ENCODE assay signal across 15 cellular contexts in genomic region chr12:29253916-29254625, GRCh38.
DNase-seq lines count a peak whose midpoint lies in the region.
"Had no signal": no experiment of that assay in that cellular context is flagged by ENCODE, and none has a peak within 500 bp of the region (broad histone marks: within the 10 kb centered on the region; RNA-seq: fewer than 3 reads in every experiment).

No MANE protein-coding gene starts in this region.

- peak; percentile 56 for DNase-seq in D341Med (ENCODE audit: low spot score)
- DNase-seq in NCI-H1694 treated with DMSO at 0.1 percent for 48 hours (lab: John Stamatoyannopoulos, UW), result peak; percentile 85
- peak; percentile 22 for DNase-seq in OCI-M1 (lab: John Stamatoyannopoulos, UW)
- peak; percentile 7 for DNase-seq in fibroblast of gingiva (ENCODE audit: low read depth)
- DNase-seq in GF-D8 (lab: John Stamatoyannopoulos, UW), result no peak
- no peak for DNase-seq in NCI-H128 (lab: John Stamatoyannopoulos, UW; ENCODE audit: unreplicated experiment)
- no peak for DNase-seq in putamen (ENCODE audit: low spot score)
- DNase-seq in ecto neural progenitor cell (ENCODE audit: low spot score), result no peak
- DNase-seq: DMS79, H7, Kasumi-1, NCI-H1417 treated with DMSO at 0.1 percent for 48 hours, NCI-H2029 treated with DMSO at 0.1 percent for 48 hours, NCI-H226, PC-3 had no signal

Comparison
In these comparisons a context has a peak if more than half of its experiments do, and no peak if none do; other contexts are left out.
1. DNase-seq: peak in D341Med (single experiment), NCI-H1694 treated with DMSO at 0.1 percent for 48 hours (single experiment), OCI-M1 (single experiment) and fibroblast of gingiva (single experiment); none in GF-D8 (single experiment), NCI-H128 (single experiment), putamen (single experiment) and ecto neural progenitor cell (single experiment).